8 cellular contexts compared by ENCODE assay signal in the genomic region with DNA sequence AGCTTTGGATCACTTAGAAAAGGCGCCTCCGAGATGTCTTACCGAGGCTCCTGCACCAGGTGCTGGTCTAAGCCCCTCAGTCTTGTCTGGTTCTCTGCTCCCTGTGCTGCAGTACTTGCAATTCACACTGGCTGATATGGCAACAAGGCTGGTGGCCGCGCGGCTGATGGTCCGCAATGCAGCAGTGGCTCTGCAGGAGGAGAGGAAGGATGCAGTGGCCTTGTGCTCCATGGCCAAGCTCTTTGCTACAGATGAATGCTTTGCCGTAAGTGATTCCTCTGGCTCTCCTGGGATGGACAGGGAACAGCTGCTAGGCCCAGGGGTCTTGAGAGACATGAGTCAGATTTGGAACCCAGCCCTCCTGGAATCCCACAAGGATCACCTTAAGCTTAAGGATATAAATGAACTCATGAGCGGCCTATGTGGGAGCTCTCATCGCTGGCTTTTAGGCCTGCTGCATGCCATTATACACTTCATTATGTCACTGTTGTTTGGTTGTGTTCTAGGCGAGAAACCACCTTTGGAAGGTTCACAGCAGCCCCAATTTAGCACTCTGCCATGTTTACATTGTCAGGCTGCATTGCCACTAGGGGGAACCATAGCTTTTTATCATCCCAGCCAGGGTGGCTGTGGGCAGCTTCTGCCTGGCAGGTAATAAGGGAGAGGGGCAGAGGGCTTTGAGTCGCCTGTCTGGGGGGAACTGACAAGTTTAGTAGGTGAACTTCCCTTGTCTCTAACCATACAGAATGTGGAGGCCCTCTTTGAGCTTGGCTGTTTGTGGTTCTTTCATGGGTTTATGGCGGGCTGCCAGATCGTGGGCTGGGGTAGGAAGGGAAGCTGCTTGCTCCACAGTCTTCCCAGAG. TPM values are rescaled to one million over a fixed set of nuclear protein-coding genes. Genes with fewer than 3 reads are reported as not detected.
DNase-seq lines count a peak whose midpoint lies in the region; ATAC-seq and TF ChIP-seq lines count a peak whose summit lies in the region.

No MANE protein-coding gene starts in this region.

- peaks cover 12 to 83% (median 51%) of the 10 kb centered on the region in 4 donors for H3K36me3 ChIP-seq in upper lobe of left lung

- no peaks in the 10 kb centered on the region for H3K27me3 Mint-ChIP-seq in activated CD4-positive, alpha-beta T cell treated with anti-CD3 and anti-CD28 coated beads, Interleukin-2, amount 10 ng/mL, durations not matched to agents 24 days and 14 days
- no peaks in the 10 kb centered on the region for H3K27me3 Mint-ChIP-seq in glutamatergic neuron (ENCODE audit: unreplicated experiment)

- WGBS in upper lobe of left lung, 2 donors: 90 to 92% methylated on average over 13 to 14 of the region's 14 CpGs

- no peaks in the 10 kb centered on the region for H3K9me3 Mint-ChIP-seq in activated CD4-positive, alpha-beta T cell treated with anti-CD3 and anti-CD28 coated beads, Interleukin-2, amount 10 ng/mL, durations not matched to agents 24 days and 14 days
- H3K9me3 Mint-ChIP-seq in glutamatergic neuron (ENCODE audit: unreplicated experiment): no peaks in the 10 kb centered on the region

- no peak overlapping the region for H3K27ac Mint-ChIP-seq in activated CD4-positive, alpha-beta T cell treated with anti-CD3 and anti-CD28 coated beads, Interleukin-2, amount 10 ng/mL, durations not matched to agents 24 days and 14 days
- H3K27ac Mint-ChIP-seq in glutamatergic neuron (ENCODE audit: unreplicated experiment): no peak overlapping the region

- no peak overlapping the region for H3K4me3 Mint-ChIP-seq in activated CD4-positive, alpha-beta T cell treated with anti-CD3 and anti-CD28 coated beads, Interleukin-2, amount 10 ng/mL, durations not matched to agents 24 days and 14 days
- H3K4me3 Mint-ChIP-seq in glutamatergic neuron (ENCODE audit: unreplicated experiment): no peak overlapping the region

- DNase-seq in NCI-H748 (lab: John Stamatoyannopoulos, UW; ENCODE audit: unreplicated experiment): peak; percentile 26
- DNase-seq in NCI-H748 treated with DMSO at 0.1 percent for 48 hours (lab: John Stamatoyannopoulos, UW): no peak
- no peak for DNase-seq in HFF-Myc (ENCODE audit: extremely low read depth, low read depth)
- DNase-seq in activated CD4-positive, alpha-beta T cell treated with anti-CD3 and anti-CD28 coated beads, Interleukin-2, amount 10 ng/mL, durations not matched to agents 24 days and 14 days: peak; percentile 86
- peak; percentile 59 for DNase-seq in glutamatergic neuron
- peak in 1 of 2 donors; percentile 64 for DNase-seq in upper lobe of left lung

- no peaks in the 10 kb centered on the region for H3K27me3 ChIP-seq in upper lobe of left lung

- peak; percentile 65 for TF ChIP-seq CTCF in HFF-Myc (IDR thresholded peaks at IDR 0.05; ENCODE audit: low read depth, low read length, missing control alignments)
- peak; percentile 69 for TF ChIP-seq CTCF in glutamatergic neuron (IDR thresholded peaks at IDR 0.05; ENCODE audit: partially characterized antibody, unreplicated experiment)
- peak in 4 of 6 experiments; percentile 20 to 27 (median 26) for TF ChIP-seq CTCF in upper lobe of left lung (IDR thresholded peaks at IDR 0.05)

- H3K36me3 Mint-ChIP-seq in activated CD4-positive, alpha-beta T cell treated with anti-CD3 and anti-CD28 coated beads, Interleukin-2, amount 10 ng/mL, durations not matched to agents 24 days and 14 days (ENCODE audit: low read depth): peaks cover 38% of the 10 kb centered on the region
- no peaks in the 10 kb centered on the region for H3K36me3 Mint-ChIP-seq in glutamatergic neuron (ENCODE audit: unreplicated experiment)

- no peaks in the 10 kb centered on the region for H3K9me3 ChIP-seq in upper lobe of left lung

- H3K4me1 Mint-ChIP-seq in activated CD4-positive, alpha-beta T cell treated with anti-CD3 and anti-CD28 coated beads, Interleukin-2, amount 10 ng/mL, durations not matched to agents 24 days and 14 days: peaks cover 13% of the 10 kb centered on the region
- H3K4me1 Mint-ChIP-seq in glutamatergic neuron (ENCODE audit: low read depth, unreplicated experiment): no peaks in the 10 kb centered on the region

- peak in 1 of 2 donors; percentile 25 for ATAC-seq in upper lobe of left lung (ENCODE audit: low FRiP score in 2 of 2)
- ATAC-seq in HG03571 (IDR thresholded peaks at IDR 0.05; ENCODE audit: unreplicated experiment): no peak
- ATAC-seq in HG02970 (IDR thresholded peaks at IDR 0.05; ENCODE audit: low FRiP score, unreplicated experiment): no peak

- H3K4me1 ChIP-seq in upper lobe of left lung: peaks cover 7 to 10% (median 8%) of the 10 kb centered on the region in 4 donors

- TF ChIP-seq POLR2A in upper lobe of left lung (IDR thresholded peaks at IDR 0.05): no peak

- H3K27ac ChIP-seq in upper lobe of left lung: no peak overlapping the region

- intact Hi-C loops in activated CD4-positive, alpha-beta T cell treated with anti-CD3 and anti-CD28 coated beads, Interleukin-2, amount 10 ng/mL, durations not matched to agents 24 days and 14 days (cut with micrococcal nuclease): loop anchor here (1.0 kb wide), 1 partner anchor 8 kb away; no protein-coding TSS in a partner anchor

- no peak for TF ChIP-seq EP300 in upper lobe of left lung (IDR thresholded peaks at IDR 0.05)

- H3K4me3 ChIP-seq in HFF-Myc (replicated peaks; ENCODE audit: low read depth, low read length): no peak overlapping the region
- H3K4me3 ChIP-seq in upper lobe of left lung: no peak overlapping the region

RNA-seq across cellular contexts. Expression of gene ACAD8, which starts 8.5 kb away (rescaled TPM):
- 26.0 and 26.7 TPM in 2 replicates for total RNA-seq in activated CD4-positive, alpha-beta T cell treated with anti-CD3 and anti-CD28 coated beads, Interleukin-2, amount 10 ng/mL, durations not matched to agents 24 days and 14 days
- total RNA-seq in glutamatergic neuron (ENCODE audit: unreplicated experiment) (48.0 TPM), upper lobe of left lung (10 to 100 TPM; 27.7 to 64.4 (median 36.9) TPM)

RNA-seq across cellular contexts. Expression of gene THYN1, which starts 8.7 kb away (rescaled TPM):
- 61.6 and 69.1 TPM in 2 replicates for total RNA-seq in activated CD4-positive, alpha-beta T cell treated with anti-CD3 and anti-CD28 coated beads, Interleukin-2, amount 10 ng/mL, durations not matched to agents 24 days and 14 days
- total RNA-seq in glutamatergic neuron (ENCODE audit: unreplicated experiment) (35.9 TPM), upper lobe of left lung (10 to 100 TPM; 23.2 to 39.8 (median 34.2) TPM)

RNA-seq across cellular contexts. Expression of gene GLB1L3, which starts 14.3 kb away (rescaled TPM):
- total RNA-seq in activated CD4-positive, alpha-beta T cell treated with anti-CD3 and anti-CD28 coated beads, Interleukin-2, amount 10 ng/mL, durations not matched to agents 24 days and 14 days: 16.5 and 17.0 TPM in 2 replicates
- 0.83 TPM for total RNA-seq in glutamatergic neuron (ENCODE audit: unreplicated experiment)
- 1 to 10 TPM in 2 of 6 donors, under 1 TPM in 2, not detected in 2; 0.17 to 1.3 (median 1.0) TPM for total RNA-seq in upper lobe of left lung

RNA-seq across cellular contexts. Expression of gene VPS26B, which starts 37.4 kb away (rescaled TPM):
- 41.6 and 42.6 TPM in 2 replicates for total RNA-seq in activated CD4-positive, alpha-beta T cell treated with anti-CD3 and anti-CD28 coated beads, Interleukin-2, amount 10 ng/mL, durations not matched to agents 24 days and 14 days
- 63.6 TPM for total RNA-seq in glutamatergic neuron (ENCODE audit: unreplicated experiment)
- total RNA-seq in upper lobe of left lung: 10 to 100 TPM; 27.2 to 42.6 (median 35.8) TPM

RNA-seq across cellular contexts. Expression of gene NCAPD3, which starts 38.1 kb away (rescaled TPM):
- total RNA-seq in activated CD4-positive, alpha-beta T cell treated with anti-CD3 and anti-CD28 coated beads, Interleukin-2, amount 10 ng/mL, durations not matched to agents 24 days and 14 days: 108 and 111 TPM in 2 replicates
- total RNA-seq in glutamatergic neuron (ENCODE audit: unreplicated experiment): 20.3 TPM
- 10 to 100 TPM in 5 of 6 donors, 1 to 10 TPM in 1; 9.9 to 32.5 (median 15.8) TPM for total RNA-seq in upper lobe of left lung

Comparison
In these comparisons a context has a peak if more than half of its experiments do, and no peak if none do; other contexts are left out.
1. DNase-seq: peak in NCI-H748 (single experiment), activated CD4-positive, alpha-beta T cell treated with anti-CD3 and anti-CD28 coated beads, Interleukin-2, amount 10 ng/mL, durations not matched to agents 24 days and 14 days (single experiment) and glutamatergic neuron (single experiment); none in NCI-H748 treated with DMSO at 0.1 percent for 48 hours (single experiment) and HFF-Myc (single experiment).
2. Peak in every context shown above with its lines, with median percentiles within 50 percentile points of each other: CTCF ChIP-seq.